In genomic region chr18:62590799-62591640, GRCh38 we compare ENCODE assay signal across 17 cellular contexts.
"Had no signal": no experiment of that assay in that cellular context is flagged by ENCODE, and none has a peak within 500 bp of the region (broad histone marks: within the 10 kb centered on the region; RNA-seq: fewer than 3 reads in every experiment).

No MANE protein-coding gene starts in this region.

- ATAC-seq: activated naive CD4-positive, alpha-beta T cell treated with anti-CD3 and anti-CD28 coated beads, Interleukin-2, amount 50 U/mL, for 72 hours; T-cell had no signal

- H3K4me3 ChIP-seq: adrenal gland, breast epithelium, thyroid gland had no signal

- H3K9me3 ChIP-seq: adrenal gland, breast epithelium, thyroid gland had no signal

- H3K27ac ChIP-seq: adrenal gland, breast epithelium, thyroid gland had no signal

- H3K4me1 ChIP-seq: adrenal gland had no signal

- DNase-seq: activated B cell treated with CpG ODN at 0.5 μM for 24 hours; activated CD4-positive, alpha-beta memory T cell treated with anti-CD3 and anti-CD28 coated beads, Interleukin-2, amount 10 ng/mL, durations not matched to agents 7 days and 5 days; activated CD4-positive, alpha-beta T cell treated with anti-CD3 and anti-CD28 coated beads for 4 hours; activated gamma-delta T cell; effector CD8-positive, alpha-beta T cell; hippocampal formation; islet precursor cell; mammary epithelial cell; nephron progenitor cell; occipital lobe; stimulated activated CD4-positive, alpha-beta T cell treated with anti-CD3 and anti-CD28 coated beads, Interleukin-2, amount 100 ng/mL, for 24 hours; stimulated activated naive CD4-positive, alpha-beta T cell treated with Interleukin-2 at 50 U/mL for 16 hours; T-cell; thyroid gland had no signal

- H3K36me3 ChIP-seq: adrenal gland, breast epithelium, thyroid gland had no signal
